Comparison of ENCODE assay signal across 8 cellular contexts in the genomic region with DNA sequence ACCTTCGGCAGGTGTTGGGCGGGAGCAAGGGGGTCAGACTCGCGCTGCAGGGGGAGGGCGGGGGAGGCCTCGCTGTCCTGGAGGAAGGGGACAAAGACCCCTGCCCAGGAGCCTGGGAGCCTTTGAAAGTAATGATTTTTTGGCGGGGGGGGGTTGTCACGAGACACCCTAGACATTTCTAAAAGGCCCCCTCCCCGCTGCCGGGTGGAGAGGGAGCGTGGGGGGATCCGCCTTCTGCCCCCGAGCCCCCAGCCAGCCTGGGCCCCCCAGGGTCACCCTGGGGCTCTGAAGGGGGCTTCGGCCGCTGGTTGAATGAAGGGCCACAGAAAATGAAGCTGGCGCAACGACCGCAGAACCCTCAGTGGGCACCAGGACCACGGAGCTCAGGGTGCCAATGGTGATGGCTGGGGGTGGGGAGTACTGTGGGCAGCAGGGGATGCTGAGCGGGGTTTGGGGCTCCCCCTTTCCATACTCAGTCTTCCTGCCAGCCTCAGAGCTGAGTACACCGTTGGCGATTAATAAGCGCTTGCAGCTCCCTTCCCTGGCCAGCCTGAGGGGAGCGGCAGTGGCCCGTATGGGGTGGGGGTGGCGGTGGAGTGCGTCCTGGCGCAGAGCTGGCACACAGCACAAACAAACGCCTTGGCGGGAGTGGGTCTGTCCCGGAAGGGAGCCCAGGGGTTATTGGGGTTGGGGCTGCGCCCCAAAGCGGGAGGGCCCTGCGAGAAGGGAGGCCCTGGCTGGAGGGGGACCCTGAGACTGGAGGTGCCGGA. TPM values are rescaled to one million over a fixed set of nuclear protein-coding genes. Genes with fewer than 3 reads are reported as not detected.
DNase-seq lines count a peak whose midpoint lies in the region; ATAC-seq lines count a peak whose summit lies in the region.

No MANE protein-coding gene starts in this region.

- peak overlapping the region; percentile 2 to 95 (median 89) for H3K27ac Mint-ChIP-seq in naive thymus-derived CD8-positive, alpha-beta T cell

- peaks cover 6% of the 10 kb centered on the region; the same call in 1 of the 2 replicates for H3K9me3 ChIP-seq in NT2/D1 (ENCODE audit: insufficient read depth, low read length)

- H3K4me1 ChIP-seq in NT2/D1 (ENCODE audit: insufficient read depth, insufficient read length): peaks cover 31% of the 10 kb centered on the region

- peaks cover 0 to 3% (median 3%) of the 10 kb centered on the region in 3 donors for H3K36me3 Mint-ChIP-seq in naive thymus-derived CD8-positive, alpha-beta T cell

- peak overlapping the region; percentile 71 to 87 (median 80) for H3K4me3 Mint-ChIP-seq in naive thymus-derived CD8-positive, alpha-beta T cell

- peak; percentile 44 for DNase-seq in D341Med (ENCODE audit: low spot score)
- DNase-seq in NT2/D1 (ENCODE audit: low read depth, low spot score): no peak
- DNase-seq in naive thymus-derived CD8-positive, alpha-beta T cell: peak in 7 of 10 donors; percentile 24 to 74 (median 41)
- no peak for DNase-seq in NK-92 treated with Interleukin-12 subunit alpha and Interleukin-12 subunit beta, amount 100 ng/mL, for 24 hours (lab: John Stamatoyannopoulos, UW)

- H3K27me3 Mint-ChIP-seq in naive thymus-derived CD8-positive, alpha-beta T cell: peaks cover 2 to 8% (median 5%) of the 10 kb centered on the region in 5 donors

- peak overlapping the region; percentile 69 for H3K27ac ChIP-seq in cingulate gyrus (ENCODE audit: low read depth, low read length)

- peaks cover 0 to 5% (median 3%) of the 10 kb centered on the region in 9 donors for H3K9me3 Mint-ChIP-seq in naive thymus-derived CD8-positive, alpha-beta T cell

- H3K36me3 ChIP-seq in NT2/D1 (ENCODE audit: insufficient read depth, insufficient read length, low read length): peaks cover 8% of the 10 kb centered on the region

- peak overlapping the region; percentile 43 for H3K4me3 ChIP-seq in NT2/D1 (ENCODE audit: insufficient read length, low read depth)

- POLR2A ChIA-PET in naive thymus-derived CD8-positive, alpha-beta T cell (lab: Charles Lee): interaction anchor here (0.5 to 3.7 kb wide), 8 partner anchors 15 to 278 kb away, joined by 3 to 28 read pairs (median 4); no protein-coding TSS in a partner anchor

- peak; percentile 4 to 15 for ATAC-seq in naive thymus-derived CD8-positive, alpha-beta T cell
- ATAC-seq in GM19395 (IDR thresholded peaks at IDR 0.05; ENCODE audit: unreplicated experiment): no peak
- no peak for ATAC-seq in GM21528 (IDR thresholded peaks at IDR 0.05; ENCODE audit: low FRiP score, unreplicated experiment)
- no peak for ATAC-seq in GM21786 (IDR thresholded peaks at IDR 0.05; ENCODE audit: unreplicated experiment)

- peaks cover 12 to 32% (median 23%) of the 10 kb centered on the region in 4 donors for H3K4me1 Mint-ChIP-seq in naive thymus-derived CD8-positive, alpha-beta T cell

- peak overlapping the region; percentile 64 for H3K9ac ChIP-seq in NT2/D1 (ENCODE audit: insufficient read length, low read depth)

- H3K27me3 ChIP-seq in NT2/D1 (ENCODE audit: insufficient read depth, insufficient read length): peaks cover 49% of the 10 kb centered on the region

RNA-seq across cellular contexts. Expression of a gene that starts 1.2 kb away (rescaled TPM):
- total RNA-seq in naive thymus-derived CD8-positive, alpha-beta T cell: 1 to 10 TPM; 3.1 to 5.1 TPM
- under 1 TPM in 2 of 3 donors, not detected in 1; 0.17 to 0.39 TPM for polyA plus RNA-seq in naive thymus-derived CD8-positive, alpha-beta T cell

RNA-seq across cellular contexts. Expression of a gene that starts 11.8 kb away (rescaled TPM):
- total RNA-seq in naive thymus-derived CD8-positive, alpha-beta T cell: not detected
- not detected for polyA plus RNA-seq in naive thymus-derived CD8-positive, alpha-beta T cell

RNA-seq across cellular contexts. Expression of a gene that starts 24.8 kb away (rescaled TPM):
- not detected for total RNA-seq in naive thymus-derived CD8-positive, alpha-beta T cell
- polyA plus RNA-seq in naive thymus-derived CD8-positive, alpha-beta T cell: not detected

RNA-seq across cellular contexts. Expression of a gene that starts 35.0 kb away (rescaled TPM):
- total RNA-seq in naive thymus-derived CD8-positive, alpha-beta T cell: not detected
- not detected for polyA plus RNA-seq in naive thymus-derived CD8-positive, alpha-beta T cell

RNA-seq across cellular contexts. Expression of a gene that starts 48.7 kb away (rescaled TPM):
- not detected for total RNA-seq in naive thymus-derived CD8-positive, alpha-beta T cell
- polyA plus RNA-seq in naive thymus-derived CD8-positive, alpha-beta T cell: not detected

Comparison
In these comparisons a context has a peak if more than half of its experiments do, and no peak if none do; other contexts are left out.
1. DNase-seq: peak in D341Med (single experiment) and naive thymus-derived CD8-positive, alpha-beta T cell (7 of 10); none in NT2/D1 (single experiment) and NK-92 treated with Interleukin-12 subunit alpha and Interleukin-12 subunit beta, amount 100 ng/mL, for 24 hours (single experiment).
2. ATAC-seq: peak in naive thymus-derived CD8-positive, alpha-beta T cell (2 of 2); none in GM19395 (single experiment), GM21528 (single experiment) and GM21786 (single experiment).